In the genomic region with DNA sequence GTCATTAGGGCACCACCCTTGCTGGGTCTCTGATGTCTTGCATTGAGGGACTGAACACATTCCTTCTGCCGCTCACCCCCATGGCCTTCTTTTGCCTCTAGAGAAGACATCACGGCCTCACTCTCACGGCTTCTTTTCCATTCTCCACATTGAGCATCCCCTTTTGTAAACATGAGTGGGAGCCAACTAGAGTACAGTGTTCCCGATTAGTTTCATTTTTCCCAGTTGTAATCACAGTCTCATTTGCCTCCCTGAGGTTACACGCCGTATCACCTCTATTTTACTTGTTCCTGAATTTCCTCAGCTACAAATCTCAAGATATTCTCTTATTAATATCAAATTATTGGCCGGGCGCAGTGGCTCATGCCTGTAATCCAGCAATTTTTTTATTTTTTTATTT, we compare ENCODE assay signal across 25 cellular contexts.
"Had no signal": no experiment of that assay in that cellular context is flagged by ENCODE, and none has a peak within 500 bp of the region (broad histone marks: within the 10 kb centered on the region; RNA-seq: fewer than 3 reads in every experiment).

No MANE protein-coding gene starts in this region.

- H3K27me3 ChIP-seq: pancreas, right atrium auricular region, uterus had no signal

- H3K27ac Mint-ChIP-seq: activated CD4-positive, alpha-beta memory T cell treated with anti-CD3 and anti-CD28 coated beads, Interleukin-2, amount 10 ng/mL, durations not matched to agents 7 days and 5 days; activated CD4-positive, alpha-beta T cell treated with anti-CD3 and anti-CD28 coated beads, Interleukin-2, amount 10 ng/mL, durations not matched to agents 24 days and 14 days; activated T-cell treated with anti-CD3 and anti-CD28 coated beads, Interleukin-2, amount 50 U/mL, for 24 hours; effector memory CD8-positive, alpha-beta T cell; T-helper 1 cell treated with Interleukin-12 subunit alpha and Interleukin-12 subunit beta and Interleukin-4 antibody, amounts not matched to agents 30 μg/mL and 1 μg/mL, for 36 hours; type B pancreatic cell had no signal

- H3K4me3 Mint-ChIP-seq: activated CD4-positive, alpha-beta memory T cell treated with anti-CD3 and anti-CD28 coated beads, Interleukin-2, amount 10 ng/mL, durations not matched to agents 7 days and 5 days; activated CD4-positive, alpha-beta T cell treated with anti-CD3 and anti-CD28 coated beads, Interleukin-2, amount 10 ng/mL, durations not matched to agents 24 days and 14 days; activated T-cell treated with anti-CD3 and anti-CD28 coated beads, Interleukin-2, amount 50 U/mL, for 24 hours; effector memory CD8-positive, alpha-beta T cell; nephron; T-helper 1 cell treated with Interleukin-12 subunit alpha and Interleukin-12 subunit beta and Interleukin-4 antibody, amounts not matched to agents 30 μg/mL and 1 μg/mL, for 36 hours; type B pancreatic cell had no signal

- H3K4me1 ChIP-seq: pancreas, prostate gland, uterus had no signal

- H3K27me3 Mint-ChIP-seq: activated CD4-positive, alpha-beta memory T cell treated with anti-CD3 and anti-CD28 coated beads, Interleukin-2, amount 10 ng/mL, durations not matched to agents 7 days and 5 days; activated CD4-positive, alpha-beta T cell treated with anti-CD3 and anti-CD28 coated beads, Interleukin-2, amount 10 ng/mL, durations not matched to agents 24 days and 14 days; activated T-cell treated with anti-CD3 and anti-CD28 coated beads, Interleukin-2, amount 50 U/mL, for 24 hours; effector memory CD8-positive, alpha-beta T cell; type B pancreatic cell had no signal

- ATAC-seq: effector memory CD8-positive, alpha-beta T cell; left ventricle myocardium superior; pancreas had no signal

- H3K36me3 ChIP-seq: pancreas, prostate gland, right atrium auricular region, uterus, WERI-Rb-1 had no signal

- H3K9me3 Mint-ChIP-seq: activated CD4-positive, alpha-beta memory T cell treated with anti-CD3 and anti-CD28 coated beads, Interleukin-2, amount 10 ng/mL, durations not matched to agents 7 days and 5 days; activated CD4-positive, alpha-beta T cell treated with anti-CD3 and anti-CD28 coated beads, Interleukin-2, amount 10 ng/mL, durations not matched to agents 24 days and 14 days; activated T-cell treated with anti-CD3 and anti-CD28 coated beads, Interleukin-2, amount 50 U/mL, for 24 hours; effector memory CD8-positive, alpha-beta T cell; nephron; T-helper 1 cell treated with Interleukin-12 subunit alpha and Interleukin-12 subunit beta and Interleukin-4 antibody, amounts not matched to agents 30 μg/mL and 1 μg/mL, for 36 hours had no signal

- H3K4me1 Mint-ChIP-seq: activated CD4-positive, alpha-beta T cell treated with anti-CD3 and anti-CD28 coated beads, Interleukin-2, amount 10 ng/mL, durations not matched to agents 24 days and 14 days had no signal

- H3K27ac ChIP-seq: pancreas, prostate gland, uterus, WERI-Rb-1 had no signal

- H3K4me3 ChIP-seq: pancreas, prostate gland, right atrium auricular region, uterus had no signal

- H3K9me3 ChIP-seq: pancreas, prostate gland, right atrium auricular region, uterus had no signal

- DNase-seq: activated CD4-positive, alpha-beta memory T cell treated with anti-CD3 and anti-CD28 coated beads, Interleukin-2, amount 10 ng/mL, durations not matched to agents 7 days and 5 days; activated CD4-positive, alpha-beta T cell treated with anti-CD3 and anti-CD28 coated beads, Interleukin-2, amount 10 ng/mL, durations not matched to agents 24 days and 14 days; activated CD4-positive, CD25-positive, alpha-beta regulatory T cell treated with anti-CD3 and anti-CD28 coated beads, Interleukin-2, amount 50 U/mL, for 72 hours; activated CD8-positive, alpha-beta memory T cell treated with anti-CD3 and anti-CD28 coated beads, Interleukin-2, amount 50 U/mL, for 48 hours; activated gamma-delta T cell; activated naive CD4-positive, alpha-beta T cell treated with anti-CD3 and anti-CD28 coated beads, Interleukin-2, amount 50 U/mL, for 16 hours; activated T-cell treated with anti-CD3 and anti-CD28 coated beads, Interleukin-2, amount 50 U/mL, for 24 hours; amygdala; caudate nucleus; cortex of kidney; effector memory CD8-positive, alpha-beta T cell; erythroblast; foreskin melanocyte; left ventricle myocardium superior; pancreas; stimulated activated CD4-positive, alpha-beta T cell treated with anti-CD3 and anti-CD28 coated beads, Interleukin-2, amount 100 ng/mL, for 48 hours; stimulated activated naive CD4-positive, alpha-beta T cell treated with Interleukin-2 at 50 U/mL for 16 hours; T-helper 9 cell; uterus; WERI-Rb-1 had no signal
